12 cellular contexts compared by ENCODE assay signal in the genomic region with DNA sequence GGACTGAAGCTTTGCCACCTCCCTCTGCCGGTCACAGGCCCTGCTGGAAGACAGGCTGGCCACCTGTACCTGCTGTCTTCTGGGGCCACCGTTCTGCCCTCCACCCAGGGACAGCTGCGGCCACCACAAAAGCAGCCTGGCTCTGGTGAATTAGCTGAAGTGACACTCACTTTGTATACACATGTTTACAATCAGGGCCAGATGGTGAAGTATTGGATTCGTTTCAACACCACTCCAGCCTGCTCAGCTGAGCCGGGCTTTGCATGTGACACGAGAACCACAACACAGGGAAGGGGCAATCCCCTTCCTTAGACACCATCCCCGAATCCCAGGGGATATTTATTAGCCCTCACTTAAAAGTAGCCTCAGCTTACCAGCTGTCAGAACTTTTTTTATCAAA.
A peak's percentile ranks its signal among the peaks of the same experiment; 100 is the strongest.
DNase-seq lines count a peak whose midpoint lies in the region; ATAC-seq and TF ChIP-seq lines count a peak whose summit lies in the region.
"Had no signal": no experiment of that assay in that cellular context is flagged by ENCODE, and none has a peak within 500 bp of the region (broad histone marks: within the 10 kb centered on the region; RNA-seq: fewer than 3 reads in every experiment).

No MANE protein-coding gene starts in this region.

- peak overlapping the region in 1 of 2 donors; percentile 73 for H3K27ac ChIP-seq in left lung
- H3K27ac ChIP-seq: GM23248 had no signal

- H3K27me3 ChIP-seq in left lung = peaks cover 0 to 36% of the 10 kb centered on the region in 2 donors

- no peak for TF ChIP-seq CTCF in left lung (IDR thresholded peaks at IDR 0.05)

- intact Hi-C loops in left lung (cut with DNase I) = no loop called here

- H3K36me3 ChIP-seq in left lung = no peaks in the 10 kb centered on the region

- no peaks in the 10 kb centered on the region for H3K9me3 ChIP-seq in left lung

- no peak overlapping the region for H3K4me3 ChIP-seq in left lung
- H3K4me3 ChIP-seq: GM23248 had no signal

- H3K4me1 ChIP-seq in left lung = peaks cover 0 to 13% of the 10 kb centered on the region in 2 donors

- DNase-seq in DMS 273 treated with DMSO at 0.1 percent for 48 hours (lab: John Stamatoyannopoulos, UW) (peak; percentile 76), NCI-H187 (lab: John Stamatoyannopoulos, UW) (peak; percentile 48 to 61), NCI-H748 treated with DMSO at 0.1 percent for 48 hours (lab: John Stamatoyannopoulos, UW) (peak; percentile 57), left lung (no peak), HCEC 1CT (no peak), NOMO-1 (lab: John Stamatoyannopoulos, UW; ENCODE audit: unreplicated experiment in 2 of 2) (no peak), foreskin melanocyte (no peak)
- DNase-seq: aorta, GM23248, natural killer cell had no signal

- ATAC-seq in left lung (peak; percentile 13), HG02840 (IDR thresholded peaks at IDR 0.05; ENCODE audit: low FRiP score, unreplicated experiment) (no peak)
- ATAC-seq: Right ventricle myocardium inferior had no signal

Comparison
In these comparisons a context has a peak if more than half of its experiments do, and no peak if none do; other contexts are left out.
1. DNase-seq: peak in DMS 273 treated with DMSO at 0.1 percent for 48 hours (single experiment), NCI-H187 (2 of 2) and NCI-H748 treated with DMSO at 0.1 percent for 48 hours (single experiment); none in left lung (0 of 2), HCEC 1CT (single experiment), NOMO-1 (0 of 2) and foreskin melanocyte (single experiment).